Comparison of ENCODE assay signal across 11 cellular contexts in the genomic region with DNA sequence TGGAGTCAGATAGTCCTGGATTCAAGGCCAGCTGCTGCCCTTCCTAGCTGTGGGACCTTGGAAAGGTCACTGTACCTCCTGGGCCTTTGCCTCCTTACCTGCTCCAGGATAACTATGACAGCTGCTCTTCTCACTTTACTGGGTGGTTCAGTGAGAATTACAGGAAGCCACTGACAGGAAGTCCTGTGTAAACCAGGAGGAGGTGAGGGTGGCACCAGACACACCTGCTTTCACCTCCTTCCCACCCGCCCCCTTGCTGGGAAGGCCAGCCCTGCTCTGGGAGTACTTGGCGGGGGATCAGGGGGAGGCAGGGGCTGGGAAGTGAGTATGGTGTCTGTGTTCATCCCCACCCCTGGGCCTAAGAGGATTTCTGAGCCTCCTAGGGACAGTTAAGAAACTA. TPM values are rescaled to one million over a fixed set of nuclear protein-coding genes. Genes with fewer than 3 reads are reported as not detected.
DNase-seq lines count a peak whose midpoint lies in the region; ATAC-seq and TF ChIP-seq lines count a peak whose summit lies in the region.
"Had no signal": no experiment of that assay in that cellular context is flagged by ENCODE, and none has a peak within 500 bp of the region (broad histone marks: within the 10 kb centered on the region; RNA-seq: fewer than 3 reads in every experiment).

No MANE protein-coding gene starts in this region.

- ATAC-seq in upper lobe of right lung (no peak), GM21619 (IDR thresholded peaks at IDR 0.05; ENCODE audit: unreplicated experiment) (no peak)
- ATAC-seq: Panc1, right cardiac atrium had no signal

- no peaks in the 10 kb centered on the region for H3K27me3 ChIP-seq in upper lobe of right lung

- no peaks in the 10 kb centered on the region for H3K9me3 ChIP-seq in upper lobe of right lung
- H3K9me3 ChIP-seq: HAP-1 had no signal

- H3K4me1 ChIP-seq in upper lobe of right lung: peaks cover 11% of the 10 kb centered on the region
- H3K4me1 ChIP-seq: HAP-1 had no signal

- TF ChIP-seq CTCF in epithelial cell of esophagus (IDR thresholded peaks at IDR 0.05; ENCODE audit: insufficient read depth, low read depth, low read length, missing control alignments) (no peak), upper lobe of right lung (IDR thresholded peaks at IDR 0.05) (no peak)

- H3K4me3 ChIP-seq in epithelial cell of esophagus (ENCODE audit: low read length) (no peak overlapping the region), upper lobe of right lung (no peak overlapping the region)
- H3K4me3 ChIP-seq: HAP-1 had no signal

- H3K36me3 ChIP-seq in upper lobe of right lung: no peaks in the 10 kb centered on the region
- H3K36me3 ChIP-seq: HAP-1 had no signal

- intact Hi-C loops in upper lobe of right lung (cut with DNase I): no loop called here

- peak; percentile 33 for DNase-seq in stimulated activated CD4-positive, alpha-beta T cell treated with anti-CD3 and anti-CD28 coated beads, Interleukin-15, amount 100 ng/mL, for 24 hours
- DNase-seq in stimulated activated CD4-positive, alpha-beta T cell treated with anti-CD3 and anti-CD28 coated beads, Interleukin-2, amount 100 ng/mL, for 48 hours: no peak
- peak; percentile 32 for DNase-seq in activated CD4-positive, alpha-beta T cell treated with anti-CD3 and anti-CD28 coated beads for 48 hours
- DNase-seq in epithelial cell of esophagus (ENCODE audit: low read depth) (peak; percentile 7), upper lobe of right lung (no peak), SIG-M5 (lab: John Stamatoyannopoulos, UW) (no peak), HUDEP-2 (lab: John Stamatoyannopoulos, UW; ENCODE audit: unreplicated experiment in 76 of 76) (no peak)

- H3K27ac ChIP-seq in upper lobe of right lung: peak overlapping the region; percentile 42

RNA-seq across cellular contexts. Expression of gene CPNE2, which starts 42.6 kb away (rescaled TPM):
- 64.5 TPM for total RNA-seq in upper lobe of right lung

RNA-seq across cellular contexts. Expression of gene PSME3IP1, which starts 50.9 kb away (rescaled TPM):
- 77.8 TPM for total RNA-seq in upper lobe of right lung

RNA-seq across cellular contexts. Expression of gene RSPRY1, which starts 51.1 kb away (rescaled TPM):
- total RNA-seq in upper lobe of right lung: 36.2 TPM

Comparison
In these comparisons a context has a peak if more than half of its experiments do, and no peak if none do; other contexts are left out.
1. DNase-seq: peak in stimulated activated CD4-positive, alpha-beta T cell treated with anti-CD3 and anti-CD28 coated beads, Interleukin-15, amount 100 ng/mL, for 24 hours (single experiment), activated CD4-positive, alpha-beta T cell treated with anti-CD3 and anti-CD28 coated beads for 48 hours (single experiment) and epithelial cell of esophagus (single experiment); none in stimulated activated CD4-positive, alpha-beta T cell treated with anti-CD3 and anti-CD28 coated beads, Interleukin-2, amount 100 ng/mL, for 48 hours (0 of 2), upper lobe of right lung (single experiment), SIG-M5 (single experiment) and HUDEP-2 (0 of 76).